In genomic region chr4:133084421-133084820, GRCh38 we compare ENCODE assay signal across 37 cellular contexts.
"Had no signal": no experiment of that assay in that cellular context is flagged by ENCODE, and none has a peak within 500 bp of the region (broad histone marks: within the 10 kb centered on the region; RNA-seq: fewer than 3 reads in every experiment).

No MANE protein-coding gene starts in this region.

- H3K9me3 Mint-ChIP-seq: activated CD4-positive, alpha-beta T cell treated with anti-CD3 and anti-CD28 coated beads, Interleukin-2, amount 10 ng/mL, durations not matched to agents 7 days and 5 days; activated naive CD4-positive, alpha-beta T cell treated with anti-CD3 and anti-CD28 coated beads, Interleukin-2, amount 50 U/mL, for 24 hours; activated naive CD8-positive, alpha-beta T cell treated with anti-CD3 and anti-CD28 coated beads, Interleukin-2, amount 10 ng/mL, durations not matched to agents 7 days and 5 days; T-helper 1 cell treated with Interleukin-12 subunit alpha and Interleukin-12 subunit beta and Interleukin-4 antibody, amounts not matched to agents 30 μg/mL and 1 μg/mL, for 36 hours; T-helper 2 cell treated with Interferon-gamma antibody and Interleukin-4, amounts not matched to agents 5 μg/mL and 100 μg/mL, for 36 hours; WTC11 had no signal

- H3K4me3 ChIP-seq: adrenal gland, cardiac muscle cell, SJSA1 had no signal

- H3K27me3 ChIP-seq: adrenal gland, cardiac muscle cell, SJSA1 had no signal

- H3K9me2 ChIP-seq: SK-N-SH had no signal

- H3K36me3 ChIP-seq: adrenal gland, cardiac muscle cell, SJSA1 had no signal

- H3K9me3 ChIP-seq: adrenal gland, SJSA1, SK-N-SH had no signal

- H3K36me3 Mint-ChIP-seq: activated naive CD4-positive, alpha-beta T cell treated with anti-CD3 and anti-CD28 coated beads, Interleukin-2, amount 50 U/mL, for 24 hours; activated naive CD8-positive, alpha-beta T cell treated with anti-CD3 and anti-CD28 coated beads, Interleukin-2, amount 10 ng/mL, durations not matched to agents 7 days and 5 days; WTC11 had no signal

- H3K27ac ChIP-seq: adrenal gland, cardiac muscle cell, SJSA1 had no signal

- H3K4me2 ChIP-seq: SK-N-SH had no signal

- FAIRE-seq: TTC549 had no signal

- H3K9ac ChIP-seq: SK-N-SH had no signal

- H3K4me3 Mint-ChIP-seq: activated CD4-positive, alpha-beta T cell treated with anti-CD3 and anti-CD28 coated beads for 36 hours; activated CD4-positive, alpha-beta T cell treated with anti-CD3 and anti-CD28 coated beads, Interleukin-2, amount 10 ng/mL, durations not matched to agents 7 days and 5 days; activated CD8-positive, alpha-beta T cell treated with anti-CD3 and anti-CD28 coated beads, Interleukin-2, amount 10 ng/mL, durations not matched to agents 7 days and 5 days; activated naive CD4-positive, alpha-beta T cell treated with anti-CD3 and anti-CD28 coated beads, Interleukin-2, amount 50 U/mL, for 24 hours; activated naive CD8-positive, alpha-beta T cell treated with anti-CD3 and anti-CD28 coated beads, Interleukin-2, amount 10 ng/mL, durations not matched to agents 7 days and 5 days; activated T-cell treated with anti-CD3 and anti-CD28 coated beads, Interleukin-2, amount 50 U/mL, for 24 hours; central memory CD8-positive, alpha-beta T cell; T-helper 1 cell treated with Interleukin-12 subunit alpha and Interleukin-12 subunit beta and Interleukin-4 antibody, amounts not matched to agents 30 μg/mL and 1 μg/mL, for 36 hours; T-helper 2 cell treated with Interferon-gamma antibody and Interleukin-4, amounts not matched to agents 5 μg/mL and 100 μg/mL, for 36 hours; WTC11 had no signal

- DNase-seq: activated CD4-positive, alpha-beta T cell treated with anti-CD3 and anti-CD28 coated beads for 36 hours; activated CD4-positive, alpha-beta T cell treated with anti-CD3 and anti-CD28 coated beads, Interleukin-2, amount 10 ng/mL, durations not matched to agents 7 days and 5 days; activated CD4-positive, alpha-beta T cell treated with anti-CD3 and anti-CD28 coated beads, Interleukin-2, amount 50 U/mL, for 48 hours; activated CD8-positive, alpha-beta T cell treated with anti-CD3 and anti-CD28 coated beads, Interleukin-2, amount 10 ng/mL, durations not matched to agents 7 days and 5 days; activated gamma-delta T cell; activated naive CD4-positive, alpha-beta T cell treated with Interleukin-2 at 50 U/mL for 16 hours; activated naive CD8-positive, alpha-beta T cell treated with anti-CD3 and anti-CD28 coated beads, Interleukin-2, amount 10 ng/mL, durations not matched to agents 7 days and 5 days; activated T-cell treated with anti-CD3 and anti-CD28 coated beads, Interleukin-2, amount 50 U/mL, for 24 hours; adrenal gland; anterior cingulate cortex; IMR-90; Kasumi-1; KBM-7; NCI-H1092 treated with DMSO at 0.1 percent for 48 hours; NCI-H1417; NCI-H146; NCI-H187; NCI-H2081; NCI-H2171 treated with DMSO at 0.1 percent for 48 hours; NCI-H2227 treated with DMSO at 0.1 percent for 48 hours; NCI-H446; NCI-H510A treated with DMSO at 0.1 percent for 48 hours; NCI-H69; NK-92 treated with Interleukin-12 subunit alpha and Interleukin-12 subunit beta, amount 100 ng/mL, for 24 hours; RPMI8226; SHP77 treated with DMSO at 0.1 percent for 48 hours; SK-N-SH had no signal

- H3K4me1 ChIP-seq: adrenal gland, SJSA1 had no signal

- H3K27me3 Mint-ChIP-seq: activated CD4-positive, alpha-beta T cell treated with anti-CD3 and anti-CD28 coated beads for 36 hours; activated CD4-positive, alpha-beta T cell treated with anti-CD3 and anti-CD28 coated beads, Interleukin-2, amount 10 ng/mL, durations not matched to agents 7 days and 5 days; activated naive CD4-positive, alpha-beta T cell treated with anti-CD3 and anti-CD28 coated beads, Interleukin-2, amount 50 U/mL, for 24 hours; activated naive CD8-positive, alpha-beta T cell treated with anti-CD3 and anti-CD28 coated beads, Interleukin-2, amount 10 ng/mL, durations not matched to agents 7 days and 5 days; activated T-cell treated with anti-CD3 and anti-CD28 coated beads, Interleukin-2, amount 50 U/mL, for 24 hours; central memory CD8-positive, alpha-beta T cell had no signal

- ATAC-seq: activated CD4-positive, alpha-beta T cell treated with anti-CD3 and anti-CD28 coated beads for 36 hours; activated CD4-positive, CD25-positive, alpha-beta regulatory T cell treated with anti-CD3 and anti-CD28 coated beads, Interleukin-2, amount 50 U/mL, for 24 hours; activated CD8-positive, alpha-beta T cell treated with anti-CD3 and anti-CD28 coated beads, Interleukin-2, amount 10 ng/mL, durations not matched to agents 7 days and 5 days; WTC11 had no signal

- H3K4me1 Mint-ChIP-seq: activated CD4-positive, alpha-beta T cell treated with anti-CD3 and anti-CD28 coated beads for 36 hours; activated CD4-positive, alpha-beta T cell treated with anti-CD3 and anti-CD28 coated beads, Interleukin-2, amount 10 ng/mL, durations not matched to agents 7 days and 5 days; activated naive CD4-positive, alpha-beta T cell treated with anti-CD3 and anti-CD28 coated beads, Interleukin-2, amount 50 U/mL, for 24 hours; activated naive CD8-positive, alpha-beta T cell treated with anti-CD3 and anti-CD28 coated beads, Interleukin-2, amount 10 ng/mL, durations not matched to agents 7 days and 5 days; central memory CD8-positive, alpha-beta T cell; WTC11 had no signal

- H3K27ac Mint-ChIP-seq: activated CD4-positive, alpha-beta T cell treated with anti-CD3 and anti-CD28 coated beads for 36 hours; activated CD4-positive, alpha-beta T cell treated with anti-CD3 and anti-CD28 coated beads, Interleukin-2, amount 10 ng/mL, durations not matched to agents 7 days and 5 days; activated CD8-positive, alpha-beta T cell treated with anti-CD3 and anti-CD28 coated beads, Interleukin-2, amount 10 ng/mL, durations not matched to agents 7 days and 5 days; activated naive CD4-positive, alpha-beta T cell treated with anti-CD3 and anti-CD28 coated beads, Interleukin-2, amount 50 U/mL, for 24 hours; activated naive CD8-positive, alpha-beta T cell treated with anti-CD3 and anti-CD28 coated beads, Interleukin-2, amount 10 ng/mL, durations not matched to agents 7 days and 5 days; activated T-cell treated with anti-CD3 and anti-CD28 coated beads, Interleukin-2, amount 50 U/mL, for 24 hours; activated T-helper 2 cell treated with anti-CD3 and anti-CD28 coated beads, Interferon-gamma antibody, Interleukin-2, Interleukin-4, amounts not matched to agents 10 μg/mL and 5 μg/mL and 100 μg/mL, durations not matched to agents 14 hours and 24 hours and 36 hours; T-helper 1 cell treated with Interleukin-12 subunit alpha and Interleukin-12 subunit beta and Interleukin-4 antibody, amounts not matched to agents 30 μg/mL and 1 μg/mL, for 36 hours; T-helper 2 cell treated with Interferon-gamma antibody and Interleukin-4, amounts not matched to agents 5 μg/mL and 100 μg/mL, for 36 hours; WTC11 had no signal
